8 cellular contexts compared by ENCODE assay signal in the genomic region with DNA sequence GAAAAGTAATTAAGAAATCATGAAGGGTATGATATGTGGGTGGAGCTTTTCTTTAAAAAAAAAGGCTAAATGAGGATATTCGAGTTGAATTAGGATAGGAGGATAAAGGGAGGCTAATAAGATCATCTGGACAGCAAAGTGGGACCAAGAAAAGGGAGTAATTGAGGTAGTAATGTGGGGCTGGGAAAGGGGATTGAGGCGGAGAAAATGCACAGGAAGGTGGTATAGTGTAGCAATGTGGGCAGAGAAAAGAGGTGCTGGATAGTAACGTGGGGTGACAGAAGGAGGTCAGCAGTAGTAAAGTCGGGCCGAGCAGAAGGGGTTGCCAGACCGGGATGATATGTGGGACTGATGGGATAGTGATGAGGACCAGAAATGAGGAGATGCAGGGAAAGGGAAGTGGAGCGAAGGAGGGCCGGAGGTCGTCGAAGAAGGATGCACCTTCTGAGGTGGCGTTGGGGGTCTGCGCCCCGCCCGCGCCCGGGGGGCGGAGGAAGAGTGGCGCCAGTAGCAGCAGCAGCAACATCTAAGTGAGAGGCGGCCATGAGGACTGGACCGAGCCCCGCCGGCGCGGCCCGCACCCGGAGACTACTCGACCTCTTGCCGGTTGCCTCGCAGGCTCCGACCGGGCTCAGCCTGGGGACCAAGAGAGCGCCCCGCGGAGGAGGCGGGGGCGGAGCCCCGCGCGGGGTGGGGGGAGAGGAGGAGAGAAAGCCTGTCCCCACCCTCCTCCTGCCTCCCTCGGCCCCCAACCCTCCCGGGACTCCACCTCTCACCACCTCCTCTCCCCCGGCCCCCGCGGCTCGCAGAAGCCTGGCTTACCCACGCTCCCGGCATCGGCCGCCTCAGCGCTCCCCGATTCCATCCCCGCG. TPM values are rescaled to one million over a fixed set of nuclear protein-coding genes. Genes with fewer than 3 reads are reported as not detected.
DNase-seq lines count a peak whose midpoint lies in the region; ATAC-seq lines count a peak whose summit lies in the region.

No MANE protein-coding gene starts in this region.

- DNase-seq in AG08395 (ENCODE audit: low spot score) (peak; percentile 64), NAMALWA (ENCODE audit: low spot score) (peak; percentile 79), cerebellum (ENCODE audit: low spot score) (peak; percentile 85)
- peak; percentile 70 for DNase-seq in stimulated activated CD4-positive, alpha-beta T cell treated with anti-CD3 and anti-CD28 coated beads, Interleukin-2, amount 100 ng/mL, for 4 hours (ENCODE audit: low read depth)

- H3K27ac ChIP-seq in layer of hippocampus (ENCODE audit: low read depth, low read length), result peak overlapping the region; percentile 30

- no peaks in the 10 kb centered on the region for H3K27me3 ChIP-seq in layer of hippocampus (ENCODE audit: control insufficient read depth, insufficient read depth, low read length)

- ATAC-seq in GM19467 (IDR thresholded peaks at IDR 0.05; ENCODE audit: unreplicated experiment) (peak; percentile 10), GM21423 (IDR thresholded peaks at IDR 0.05; ENCODE audit: unreplicated experiment) (no peak)
- peak; percentile 25 to 42 for ATAC-seq in activated CD4-positive, CD25-positive, alpha-beta regulatory T cell treated with anti-CD3 and anti-CD28 coated beads, Interleukin-2, amount 50 U/mL, for 24 hours

RNA-seq across cellular contexts. Expression of gene GABBR1, which starts 0.9 kb away (rescaled TPM):
- total RNA-seq in cerebellum, result 133 TPM

RNA-seq across cellular contexts. Expression of gene MOG, which starts 24.8 kb away (rescaled TPM):
- 0.18 TPM for total RNA-seq in cerebellum

RNA-seq across cellular contexts. Expression of gene OR2H2, which starts 47.2 kb away (rescaled TPM):
- total RNA-seq in cerebellum, result not detected

RNA-seq across cellular contexts. Expression of gene ZFP57, which starts 48.9 kb away (rescaled TPM):
- not detected for total RNA-seq in cerebellum
